22 cellular contexts compared by ENCODE assay signal in the genomic region with DNA sequence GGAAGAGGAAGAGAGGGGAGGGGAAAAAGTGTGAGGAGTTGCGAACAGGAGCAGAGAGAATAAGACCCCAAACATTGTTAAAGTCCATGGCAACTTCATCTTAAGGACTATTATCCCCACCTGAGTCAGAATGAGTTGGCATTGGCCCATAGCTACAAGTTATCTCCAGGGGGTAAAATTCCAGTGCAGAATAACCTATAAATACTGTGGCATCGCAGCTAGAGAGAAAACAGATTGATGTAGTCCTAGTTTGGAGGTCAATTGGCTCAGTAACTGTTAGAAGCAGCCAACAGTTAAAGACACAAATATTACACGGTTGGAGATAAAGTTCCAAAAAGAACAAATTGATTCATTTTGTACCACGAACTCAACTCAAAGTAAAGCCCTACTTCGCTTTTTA.
DNase-seq lines count a peak whose midpoint lies in the region; ATAC-seq, FAIRE-seq and TF ChIP-seq lines count a peak whose summit lies in the region.
"Had no signal": no experiment of that assay in that cellular context is flagged by ENCODE, and none has a peak within 500 bp of the region (broad histone marks: within the 10 kb centered on the region; RNA-seq: fewer than 3 reads in every experiment).

No MANE protein-coding gene starts in this region.

- no peak overlapping the region for H3K14ac ChIP-seq in H1 (ENCODE audit: insufficient read length)

- no peaks in the 10 kb centered on the region for H3K23me2 ChIP-seq in H1 (ENCODE audit: low read depth, low read length)

- peak overlapping the region; percentile 93 for H2BK120ac ChIP-seq in H1 (replicated peaks; ENCODE audit: low read depth, low read length)

- no peaks in the 10 kb centered on the region for H4K20me1 ChIP-seq in H1 (replicated peaks in 1 of 2; ENCODE audit: control insufficient read depth in 1 of 2, insufficient read depth in 2 of 2, low read length in 2 of 2)

- no peak overlapping the region for H3K27ac ChIP-seq in H1 (ENCODE audit: low read depth, low read length)

- H3K56ac ChIP-seq in H1 (replicated peaks; ENCODE audit: insufficient read length, low read depth, low read length), result peak overlapping the region; percentile 37

- peaks cover 24% of the 10 kb centered on the region for H3K4me1 Mint-ChIP-seq in nephron progenitor cell
- H3K4me1 Mint-ChIP-seq: memory B cell had no signal

- TF ChIP-seq RAD21 in H1 (IDR thresholded peaks at IDR 0.05 in 1 of 2, conservative IDR thresholded peaks at IDR 0.05 in 1 of 2; ENCODE audit: low read depth in 2 of 2, low read length in 2 of 2), result no peak

- H3K9me3 Mint-ChIP-seq in nephron progenitor cell, result no peaks in the 10 kb centered on the region
- H3K9me3 Mint-ChIP-seq: activated CD4-positive, alpha-beta memory T cell treated with anti-CD3 and anti-CD28 coated beads, Interleukin-2, amount 10 ng/mL, durations not matched to agents 7 days and 5 days; activated naive CD8-positive, alpha-beta T cell treated with anti-CD3 and anti-CD28 coated beads for 36 hours; activated T-cell treated with anti-CD3 and anti-CD28 coated beads, Interleukin-2, amount 50 U/mL, for 4 hours; memory B cell; stimulated activated effector memory CD8-positive, alpha-beta T cell treated with anti-CD3 and anti-CD28 coated beads, Interleukin-12 subunit alpha, Interleukin-12 subunit beta, amount 100 ng/mL, for 72 hours had no signal

- H4K8ac ChIP-seq in H1 (ENCODE audit: extremely low read depth, insufficient read depth, low read length), result no peak overlapping the region

- POLR2A ChIA-PET in H1 (lab: Charles Lee; ENCODE audit: partially characterized antibody), result no interaction called here

- H3K9me3 ChIP-seq in H1 (ENCODE audit: insufficient read depth in 2 of 2, low read depth in 1 of 2, low read length in 1 of 2), result peaks cover 0 to 3% of the 10 kb centered on the region in 2 experiments; a peak in 1 of 4 replicates
- H3K9me3 ChIP-seq: Caco-2, HAP-1, ovary had no signal

- peak overlapping the region; percentile 29; the same call in 1 of the 2 replicates for H2BK5ac ChIP-seq in H1 (ENCODE audit: low read depth, low read length)

- H2AK5ac ChIP-seq in H1 (ENCODE audit: low read depth, low read length), result no peak overlapping the region

- no peak overlapping the region for H2BK15ac ChIP-seq in H1 (ENCODE audit: low read length)

- CTCF ChIA-PET in H1 (lab: Charles Lee; ENCODE audit: partially characterized antibody), result interaction anchor here (0.5 to 4.0 kb wide), 4 partner anchors 15 to 453 kb away, joined by 3 to 14 read pairs (median 4); no protein-coding TSS in a partner anchor

- no peak overlapping the region for H3K23ac ChIP-seq in H1 (ENCODE audit: insufficient read length)

- no peak overlapping the region for H4K5ac ChIP-seq in H1 (ENCODE audit: insufficient read length, low read depth, low read length)

- H3K79me2 ChIP-seq in H1 (ENCODE audit: control insufficient read depth in 1 of 2, insufficient read depth in 2 of 2, low read length in 2 of 2), result no peaks in the 10 kb centered on the region

- no peak overlapping the region for H2BK12ac ChIP-seq in H1 (ENCODE audit: low read depth, low read length)

- peak overlapping the region; percentile 88; the same call in 1 of the 2 replicates for H2BK20ac ChIP-seq in H1 (ENCODE audit: low read length)

- H4K91ac ChIP-seq in H1 (replicated peaks; ENCODE audit: insufficient read length, low read length), result peak overlapping the region; percentile 68

- H3K4ac ChIP-seq in H1 (replicated peaks; ENCODE audit: insufficient read length, low read depth, low read length), result no peak overlapping the region

- ATAC-seq in GM21381 (IDR thresholded peaks at IDR 0.05; ENCODE audit: unreplicated experiment), result no peak
- ATAC-seq: activated T-cell treated with anti-CD3 and anti-CD28 coated beads, Interleukin-2, amount 50 U/mL, for 4 hours; GM12878; stimulated activated effector memory CD8-positive, alpha-beta T cell treated with anti-CD3 and anti-CD28 coated beads, Interleukin-12 subunit alpha, Interleukin-12 subunit beta, amount 100 ng/mL, for 72 hours had no signal

- 80% methylated on average over 5 of the region's 5 CpGs; no CpG with 5 or more reads in 1 of the 2 experiments for WGBS in H1 (ENCODE audit: extremely low coverage in 1 of 2, insufficient coverage in 1 of 2, insufficient read length in 1 of 2, insufficient replicate concordance in 2 of 2, low coverage in 1 of 2, low lambda C conversion rate in 2 of 2, missing lambda C conversion rate in 1 of 2), 2 experiments

- no peak overlapping the region for H3K4me3 ChIP-seq in H1 (ENCODE audit: extremely low read depth in 1 of 4, insufficient read depth in 2 of 4, low read depth in 3 of 4, low read length in 4 of 4)
- H3K4me3 ChIP-seq: GM12878, HAP-1, ovary had no signal

- DNase-seq in EL (peak; percentile 60), M059J (ENCODE audit: low read depth) (peak; percentile 83), H1 (ENCODE audit: low read depth in 1 of 2, low spot score in 2 of 2) (no peak), nephron progenitor cell (no peak), GM20000 (ENCODE audit: low spot score) (no peak), GM19239 (ENCODE audit: insufficient read length, low spot score) (no peak), SW 1271 (lab: John Stamatoyannopoulos, UW) (no peak)
- DNase-seq: activated CD4-positive, alpha-beta memory T cell treated with anti-CD3 and anti-CD28 coated beads, Interleukin-2, amount 10 ng/mL, durations not matched to agents 7 days and 5 days; activated naive CD8-positive, alpha-beta T cell treated with anti-CD3 and anti-CD28 coated beads for 36 hours; activated T-cell treated with anti-CD3 and anti-CD28 coated beads, Interleukin-2, amount 50 U/mL, for 4 hours; AML-193; Caco-2; cerebellar nuclear complex; foreskin melanocyte; NCI-H510A treated with DMSO at 0.1 percent for 48 hours; ovary had no signal

- no peak overlapping the region for H3K4me2 ChIP-seq in H1 (ENCODE audit: insufficient read depth in 1 of 2, low read depth in 2 of 2, low read length in 2 of 2)

- FAIRE-seq in H1 (lab: Jason Lieb, UNC) (no peak), GM19239 (lab: Jason Lieb, UNC) (no peak)
- FAIRE-seq: G401.6, GM12878 had no signal

- no peak overlapping the region for H3K9ac ChIP-seq in H1 (replicated peaks in 1 of 4; ENCODE audit: extremely low read depth in 1 of 4, low read depth in 3 of 4, low read length in 3 of 4)

- 0 out of 2 replicates have a peak overlapping the region, but pooled peaks have one; percentile 5 for H2AFZ ChIP-seq in H1 (ENCODE audit: low read length)

- no peak for TF ChIP-seq EP300 in H1 (IDR thresholded peaks at IDR 0.05; ENCODE audit: borderline replicate concordance in 1 of 2, low read depth in 2 of 2, low read length in 2 of 2)

- peak overlapping the region; percentile 2 for H3K27ac Mint-ChIP-seq in nephron progenitor cell
- H3K27ac Mint-ChIP-seq: activated CD4-positive, alpha-beta memory T cell treated with anti-CD3 and anti-CD28 coated beads, Interleukin-2, amount 10 ng/mL, durations not matched to agents 7 days and 5 days; activated naive CD8-positive, alpha-beta T cell treated with anti-CD3 and anti-CD28 coated beads for 36 hours; memory B cell; stimulated activated effector memory CD8-positive, alpha-beta T cell treated with anti-CD3 and anti-CD28 coated beads, Interleukin-12 subunit alpha, Interleukin-12 subunit beta, amount 100 ng/mL, for 72 hours had no signal

- H3K18ac ChIP-seq in H1 (ENCODE audit: extremely low read depth, low read length), result peak overlapping the region; percentile 44; the same call in 1 of the 2 replicates

- TF ChIP-seq POLR2A in H1 (IDR thresholded peaks at IDR 0.05; ENCODE audit: control extremely low read depth in 1 of 2, low read depth in 2 of 2, low read length in 2 of 2), result no peak

- H3K27me3 ChIP-seq in H1 (replicated peaks in 1 of 4; ENCODE audit: control insufficient read depth in 3 of 4, extremely low read depth in 1 of 4, insufficient read depth in 3 of 4, low read length in 3 of 4), result no peaks in the 10 kb centered on the region
- H3K27me3 ChIP-seq: ovary had no signal

- no peaks in the 10 kb centered on the region for H3K36me3 Mint-ChIP-seq in nephron progenitor cell (ENCODE audit: low read depth)
- H3K36me3 Mint-ChIP-seq: activated naive CD8-positive, alpha-beta T cell treated with anti-CD3 and anti-CD28 coated beads for 36 hours; memory B cell; stimulated activated effector memory CD8-positive, alpha-beta T cell treated with anti-CD3 and anti-CD28 coated beads, Interleukin-12 subunit alpha, Interleukin-12 subunit beta, amount 100 ng/mL, for 72 hours had no signal

- H3K79me1 ChIP-seq in H1 (ENCODE audit: low read depth, low read length), result no peaks in the 10 kb centered on the region

- peaks cover 0 to 8% (median 2%) of the 10 kb centered on the region in 4 experiments; a peak in 5 of 7 replicates for H3K4me1 ChIP-seq in H1 (replicated peaks in 1 of 4; ENCODE audit: control insufficient read depth in 3 of 4, insufficient read depth in 4 of 4, low read length in 3 of 4)
- H3K4me1 ChIP-seq: Caco-2, HAP-1 had no signal

- H3K36me3 ChIP-seq in H1 (ENCODE audit: control insufficient read depth in 2 of 4, insufficient read depth in 4 of 4, low read length in 3 of 4), result no peaks in the 10 kb centered on the region
- H3K36me3 ChIP-seq: HAP-1, ovary had no signal

- TF ChIP-seq CTCF in H1 (IDR thresholded peaks at IDR 0.05; ENCODE audit: control extremely low read depth in 1 of 3, insufficient read depth in 1 of 3, low read depth in 1 of 3, low read length in 3 of 3) (no peak), nephron progenitor cell (IDR thresholded peaks at IDR 0.05) (no peak), GM20000 (IDR thresholded peaks at IDR 0.05; ENCODE audit: extremely low read depth, missing control alignments) (no peak)

- peaks cover 2% of the 10 kb centered on the region for H3K27me3 Mint-ChIP-seq in nephron progenitor cell (ENCODE audit: low read depth, poor library complexity)

- H3K4me3 Mint-ChIP-seq in nephron progenitor cell, result no peak overlapping the region
- H3K4me3 Mint-ChIP-seq: activated CD4-positive, alpha-beta memory T cell treated with anti-CD3 and anti-CD28 coated beads, Interleukin-2, amount 10 ng/mL, durations not matched to agents 7 days and 5 days; activated naive CD8-positive, alpha-beta T cell treated with anti-CD3 and anti-CD28 coated beads for 36 hours; activated T-cell treated with anti-CD3 and anti-CD28 coated beads, Interleukin-2, amount 50 U/mL, for 4 hours; memory B cell; stimulated activated effector memory CD8-positive, alpha-beta T cell treated with anti-CD3 and anti-CD28 coated beads, Interleukin-12 subunit alpha, Interleukin-12 subunit beta, amount 100 ng/mL, for 72 hours had no signal

TF ChIP-seq in H1, 55 proteins besides CTCF, POLR2A, EP300 and RAD21 (continues in another document):
- TF ChIP-seq JUN (IDR thresholded peaks at IDR 0.05; ENCODE audit: low read depth, low read length), result no peak
- TF ChIP-seq SAP30 (IDR thresholded peaks at IDR 0.05; ENCODE audit: insufficient read depth, insufficient replicate concordance, low read length), result no peak
- no peak for TF ChIP-seq GABPA (IDR thresholded peaks at IDR 0.05; ENCODE audit: borderline replicate concordance, insufficient read depth, low read length)
- TF ChIP-seq POU5F1 (IDR thresholded peaks at IDR 0.05; ENCODE audit: low read depth, low read length), result no peak
- no peak for TF ChIP-seq SIX5 (IDR thresholded peaks at IDR 0.05; ENCODE audit: low read depth, low read length)

Comparison
In these comparisons a context has a peak if more than half of its experiments do, and no peak if none do; other contexts are left out.
1. DNase-seq: peak in EL (single experiment) and M059J (single experiment); none in H1 (0 of 2), nephron progenitor cell (single experiment), GM20000 (single experiment), GM19239 (single experiment) and SW 1271 (0 of 2).